In the genomic region with DNA sequence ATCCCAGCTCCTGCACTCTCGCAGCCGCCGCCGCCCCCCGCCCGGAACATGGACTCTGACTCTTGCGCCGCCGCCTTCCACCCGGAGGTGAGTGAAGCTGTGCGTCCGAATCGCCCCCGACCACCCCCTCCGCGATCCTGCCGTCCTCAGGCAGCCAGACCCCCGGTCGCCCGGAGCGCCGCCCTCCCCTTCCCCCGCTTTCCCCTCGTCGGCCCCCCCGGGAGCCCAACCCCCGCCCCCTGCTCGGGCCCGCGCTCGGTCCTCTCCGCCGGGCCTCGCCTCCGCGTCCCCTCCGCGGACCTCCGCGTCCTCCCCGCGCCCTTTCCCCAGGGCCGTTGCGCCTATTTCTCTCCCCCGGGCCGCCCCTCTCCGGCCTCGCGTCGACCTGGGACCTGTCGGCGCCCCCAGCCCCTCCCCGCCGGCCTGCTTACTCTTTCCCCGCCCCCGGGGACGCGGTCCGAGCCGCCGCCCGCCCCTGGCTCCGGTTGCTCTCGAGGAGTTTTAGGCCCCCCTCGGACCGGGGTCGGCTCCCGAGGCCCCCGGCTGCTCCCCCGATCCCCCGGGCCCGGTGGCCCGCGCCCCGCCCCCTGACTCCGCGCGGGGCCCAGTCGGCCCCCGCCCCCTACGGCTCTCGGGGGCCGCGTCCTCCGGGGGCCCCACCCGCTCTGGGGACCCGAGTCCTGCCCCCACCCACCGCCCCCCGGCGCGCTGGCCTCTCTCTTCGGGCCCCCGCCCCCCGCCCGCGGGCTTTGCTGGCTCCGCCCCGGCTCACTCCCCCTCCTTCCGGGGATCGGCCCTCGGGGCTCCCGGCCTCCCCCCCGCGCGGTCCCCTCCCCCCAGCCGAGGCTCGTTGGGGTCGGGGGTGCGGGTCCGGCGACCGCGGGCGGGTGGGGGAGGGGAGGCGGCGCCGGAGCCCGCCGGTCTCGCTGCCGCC, we compare ENCODE assay signal across 8 cellular contexts. TPM values are rescaled to one million over a fixed set of nuclear protein-coding genes. Genes with fewer than 3 reads are reported as not detected.
A peak's percentile ranks its signal among the peaks of the same experiment; 100 is the strongest.
DNase-seq lines count a peak whose midpoint lies in the region; ATAC-seq, FAIRE-seq and TF ChIP-seq lines count a peak whose summit lies in the region.

No MANE protein-coding gene starts in this region.

- no peaks in the 10 kb centered on the region for H3K9me1 ChIP-seq in K562 (ENCODE audit: control insufficient read depth, insufficient read depth, low read length)

- H3K27ac ChIP-seq in SU-DHL-6 (ENCODE audit: low read depth, low read length) (peak overlapping the region; percentile 65), K562 (ENCODE audit: extremely low read depth, low read depth, low read length) (peak overlapping the region; percentile 93), small intestine (ENCODE audit: low read depth in 1 of 2, low read length in 1 of 2) (peak overlapping the region; percentile 65 to 78)

- in situ Hi-C loops in K562 (cut with MboI), result no loop called here

- FAIRE-seq in K562 (lab: Jason Lieb, UNC), result no peak
- FAIRE-seq in small intestine (lab: Jason Lieb, UNC), result no peak

- H3K9ac ChIP-seq in SU-DHL-6 (ENCODE audit: low read length), result peak overlapping the region; percentile 99
- peak overlapping the region; percentile 79 to 97 for H3K9ac ChIP-seq in K562 (ENCODE audit: insufficient read depth in 1 of 2, low read depth in 2 of 2, low read length in 2 of 2)
- H3K9ac ChIP-seq in iPS-15b (ENCODE audit: low read depth, low read length), result no peak overlapping the region

- no peak for TF ChIP-seq EP300 in K562 (IDR thresholded peaks at IDR 0.05; ENCODE audit: low read length)

- POLR2A ChIA-PET in K562 (lab: Yijun Ruan, JAX), result interaction anchor here (0.6 to 1.2 kb wide), 6 partner anchors 9 to 53 kb away, joined by 3 to 10 read pairs (median 4); a partner anchor contains a TSS

- no peaks in the 10 kb centered on the region for H3K9me3 ChIP-seq in SU-DHL-6 (ENCODE audit: insufficient read depth, low read length)
- no peaks in the 10 kb centered on the region for H3K9me3 ChIP-seq in K562 (replicated peaks; ENCODE audit: control insufficient read depth, insufficient read depth, low read depth, low read length)
- no peaks in the 10 kb centered on the region for H3K9me3 ChIP-seq in iPS-15b (ENCODE audit: control insufficient read depth, insufficient read depth, low read length)
- no peaks in the 10 kb centered on the region for H3K9me3 ChIP-seq in small intestine (ENCODE audit: control insufficient read depth, low read depth)

- DNase-seq in NCI-H1417 (lab: John Stamatoyannopoulos, UW) (peak in 2 of 3 experiments; percentile 57 to 70), NCI-H1417 treated with DMSO at 0.1 percent for 48 hours (lab: John Stamatoyannopoulos, UW) (no peak), K562 (ENCODE audit: extremely low read depth in 1 of 4, low spot score in 3 of 4) (peak; percentile 91 to 97 (median 95)), small intestine (peak; percentile 26), HCEC 1CT (no peak)

- ATAC-seq in K562, result peak; percentile 18
- no peak for ATAC-seq in GM18520 (IDR thresholded peaks at IDR 0.05; ENCODE audit: unreplicated experiment)

- H3K4me1 ChIP-seq in K562 (replicated peaks in 1 of 2; ENCODE audit: control insufficient read depth in 2 of 2, insufficient read depth in 2 of 2, low read length in 2 of 2) (peaks cover 20 to 44% of the 10 kb centered on the region in 2 experiments), iPS-15b (ENCODE audit: control insufficient read depth, insufficient read depth, low read length) (no peaks in the 10 kb centered on the region), small intestine (ENCODE audit: control insufficient read depth in 2 of 2, insufficient read depth in 1 of 2, low read depth in 1 of 2, low read length in 1 of 2) (no peaks in the 10 kb centered on the region)

- H3K79me2 ChIP-seq in SU-DHL-6 (ENCODE audit: insufficient read depth, low read length), result peaks cover 30% of the 10 kb centered on the region
- peaks cover 71% of the 10 kb centered on the region for H3K79me2 ChIP-seq in K562 (ENCODE audit: control insufficient read depth, insufficient read depth, low read length)

- peak overlapping the region; percentile 55 for H3K4me2 ChIP-seq in SU-DHL-6 (ENCODE audit: low read depth, low read length, poor library complexity, severe bottlenecking)
- H3K4me2 ChIP-seq in K562 (ENCODE audit: insufficient read depth, low read length), result peak overlapping the region; percentile 83; the same call in 1 of the 2 replicates

- CTCF ChIA-PET in K562 (lab: Yijun Ruan, JAX; ENCODE audit: low intra/inter-chr PET ratio), result no interaction called here

- no peaks in the 10 kb centered on the region for H3K9me2 ChIP-seq in SU-DHL-6 (replicated peaks; ENCODE audit: insufficient read depth, low read length)

- 1% methylated on average over 28 of the region's 121 CpGs for WGBS in K562 (ENCODE audit: insufficient coverage, low coverage, missing lambda C conversion rate)
- WGBS in small intestine, 3 donors, result 0 to 2% (median 1%) methylated on average over 43 to 118 of the region's 121 CpGs

- TF ChIP-seq CTCF in SU-DHL-6 (IDR thresholded peaks at IDR 0.05; ENCODE audit: insufficient read depth, low read length, poor library complexity, severe bottlenecking), result no peak
- no peak for TF ChIP-seq CTCF in K562 (IDR thresholded peaks at IDR 0.05 in 2 of 3, conservative IDR thresholded peaks at IDR 0.05 in 1 of 3; ENCODE audit: insufficient read depth in 2 of 3, low read depth in 1 of 3, low read length in 3 of 3)

- TF ChIP-seq RAD21 in K562 (CRISPR knock-in tag; conservative IDR thresholded peaks at IDR 0.05 in 1 of 2, IDR thresholded peaks at IDR 0.05 in 1 of 2), result no peak

- H3K4me3 ChIP-seq in SU-DHL-6 (ENCODE audit: insufficient read depth, low read length, poor library complexity, severe bottlenecking) (peak overlapping the region; percentile 93), K562 (peak overlapping the region; percentile 97), iPS-15b (ENCODE audit: low read depth, low read length) (peak overlapping the region; percentile 64), small intestine (ENCODE audit: low read depth in 1 of 2, low read length in 2 of 2) (peak overlapping the region; percentile 99)

- H4K20me1 ChIP-seq in SU-DHL-6 (ENCODE audit: low read depth, low read length), result no peaks in the 10 kb centered on the region
- H4K20me1 ChIP-seq in K562 (replicated peaks; ENCODE audit: control insufficient read depth, insufficient read depth, low read length), result peaks cover 14% of the 10 kb centered on the region

- TF ChIP-seq POLR2A in K562 (conservative IDR thresholded peaks at IDR 0.05), result peak; percentile 34; the same call in 1 of the 2 replicates

- intact Hi-C loops in K562 (cut with micrococcal nuclease), result no loop called here

- H3K27me3 ChIP-seq in SU-DHL-6 (ENCODE audit: low read length) (no peaks in the 10 kb centered on the region), K562 (ENCODE audit: control insufficient read depth in 2 of 2, insufficient read depth in 2 of 2, low read length in 2 of 2) (no peaks in the 10 kb centered on the region), iPS-15b (ENCODE audit: control insufficient read depth, insufficient read depth, low read length) (no peaks in the 10 kb centered on the region), small intestine (ENCODE audit: control insufficient read depth in 2 of 2, insufficient read depth in 2 of 2, low read length in 2 of 2) (no peaks in the 10 kb centered on the region)

- peak overlapping the region; percentile 90 for H2AFZ ChIP-seq in SU-DHL-6 (ENCODE audit: low read depth, low read length, severe bottlenecking)
- peak overlapping the region; percentile 60; the same call in 1 of the 2 replicates for H2AFZ ChIP-seq in K562 (ENCODE audit: low read depth, low read length)

- no TSS peak for BruUV-seq in K562 (replicated peaks; lab: Mats Ljungman, UMichigan)

- 0 out of 2 replicates have a peak, but pooled peaks cover 6% of the 10 kb centered on the region for H3F3A ChIP-seq in SU-DHL-6 (ENCODE audit: insufficient read depth)

- H3K36me3 ChIP-seq in SU-DHL-6 (ENCODE audit: low read length), result no peaks in the 10 kb centered on the region
- peaks cover 31% of the 10 kb centered on the region; the same call in 2 of the 3 replicates for H3K36me3 ChIP-seq in K562 (ENCODE audit: control insufficient read depth, insufficient read depth, low read length)
- peaks cover 8% of the 10 kb centered on the region for H3K36me3 ChIP-seq in iPS-15b (ENCODE audit: control insufficient read depth, insufficient read depth, low read length)
- no peaks in the 10 kb centered on the region for H3K36me3 ChIP-seq in small intestine (ENCODE audit: control insufficient read depth in 2 of 2, insufficient read depth in 2 of 2, low read length in 2 of 2)

RNA-seq across cellular contexts. Expression of a gene that starts 0.8 kb away (rescaled TPM):
- 29.6 and 40.5 TPM in 2 replicates for total RNA-seq in K562 (2011; cell fraction: chromatin; rRNA removed; ENCODE audit: low replicate concordance)
- total RNA-seq in K562 (2011; cell fraction: nucleolus; rRNA removed), result 22.5 and 27.3 TPM in 2 replicates
- 22.7 and 26.4 TPM in 2 replicates for total RNA-seq in K562 (2011; cell fraction: nucleoplasm; rRNA removed)
- 12.6 and 13.8 TPM in 2 replicates for total RNA-seq in K562 (2014; rRNA removed)
- total RNA-seq in K562 (2014; rRNA removed; fragmentation: Illumina TruSeq; extraction: Trizol), result 11.7 and 12.6 TPM in 2 replicates
- 9.8 and 10.3 TPM in 2 replicates for total RNA-seq in K562 (2015; rRNA removed; fragmentation: Illumina TruSeq; extraction: Trizol)
- 30.2 and 36.1 TPM in 2 replicates for total RNA-seq in K562 (2021)
- 8.8 and 9.6 TPM in 2 replicates for polyA plus RNA-seq in K562 (2011; rRNA removed)
- polyA plus RNA-seq in K562 (2011; cell fraction: cytosol; rRNA removed), result 6.1 and 6.2 TPM in 2 replicates
- 20.7 and 23.9 TPM in 2 replicates for polyA plus RNA-seq in K562 (2011; cell fraction: nucleus; rRNA removed)
- 15.6 and 27.8 TPM in 2 replicates for polyA plus RNA-seq in K562 (2012)
- polyA plus RNA-seq in K562 (2014; fragmentation: Illumina TruSeq; extraction: Trizol), result 17.9 and 21.5 TPM in 2 replicates
- polyA plus RNA-seq in K562 (2014; fragmentation: Nextera tagmentation; extraction: Ambion mirVana), result 1 to 10 TPM; 1.8 TPM
- polyA plus RNA-seq in K562 (2014; rRNA removed), result 13.2 and 13.3 TPM in 2 replicates
- 7.5 and 7.7 TPM in 2 replicates for polyA minus RNA-seq in K562 (2011; rRNA and poly(A)+ RNA removed)
- polyA minus RNA-seq in K562 (2011; cell fraction: cytosol; rRNA and poly(A)+ RNA removed), result 7.8 and 9.4 TPM in 2 replicates
- 4.3 and 6.3 TPM in 2 replicates for polyA minus RNA-seq in K562 (2011; cell fraction: nucleus; rRNA and poly(A)+ RNA removed)
- polyA plus RNA-seq in small intestine, result 1 to 10 TPM; 4.0 to 5.0 (median 4.6) TPM

RNA-seq across cellular contexts. Expression of a gene that starts 10.4 kb away (rescaled TPM):
- total RNA-seq in K562 (2011; cell fraction: chromatin; rRNA removed; ENCODE audit: low replicate concordance), result 24.8 and 79.9 TPM in 2 replicates
- 69.4 and 79.1 TPM in 2 replicates for total RNA-seq in K562 (2011; cell fraction: nucleolus; rRNA removed)
- total RNA-seq in K562 (2011; cell fraction: nucleoplasm; rRNA removed), result 43.9 and 44.6 TPM in 2 replicates
- 31.2 and 37.6 TPM in 2 replicates for total RNA-seq in K562 (2014; rRNA removed)
- total RNA-seq in K562 (2014; rRNA removed; fragmentation: Illumina TruSeq; extraction: Trizol), result 7.4 and 9.5 TPM in 2 replicates
- 23.3 and 24.4 TPM in 2 replicates for total RNA-seq in K562 (2015; rRNA removed; fragmentation: Illumina TruSeq; extraction: Trizol)
- 18.2 and 22.1 TPM in 2 replicates for total RNA-seq in K562 (2021)
- polyA plus RNA-seq in K562 (2011; rRNA removed), result 12.7 and 18.9 TPM in 2 replicates
- 16.2 and 22.5 TPM in 2 replicates for polyA plus RNA-seq in K562 (2011; cell fraction: cytosol; rRNA removed)
- polyA plus RNA-seq in K562 (2011; cell fraction: nucleus; rRNA removed), result 26.7 and 33.4 TPM in 2 replicates
- 15.1 and 24.7 TPM in 2 replicates for polyA plus RNA-seq in K562 (2012)
- 20.0 and 23.0 TPM in 2 replicates for polyA plus RNA-seq in K562 (2014; fragmentation: Illumina TruSeq; extraction: Trizol)
- polyA plus RNA-seq in K562 (2014; fragmentation: Nextera tagmentation; extraction: Ambion mirVana), result 1 to 10 TPM; 1.9 to 7.0 TPM
- polyA plus RNA-seq in K562 (2014; rRNA removed), result 28.1 and 29.3 TPM in 2 replicates
- 9.4 and 10.5 TPM in 2 replicates for polyA minus RNA-seq in K562 (2011; rRNA and poly(A)+ RNA removed)
- 8.3 and 12.0 TPM in 2 replicates for polyA minus RNA-seq in K562 (2011; cell fraction: cytosol; rRNA and poly(A)+ RNA removed)
- 15.3 and 21.4 TPM in 2 replicates for polyA minus RNA-seq in K562 (2011; cell fraction: nucleus; rRNA and poly(A)+ RNA removed)
- polyA plus RNA-seq in small intestine, result 10 to 100 TPM; 14.3 to 35.1 (median 19.5) TPM

RNA-seq across cellular contexts. Expression of a gene that starts 11.6 kb away (rescaled TPM):
- 34.6 and 104 TPM in 2 replicates for total RNA-seq in K562 (2011; cell fraction: chromatin; rRNA removed; ENCODE audit: low replicate concordance)
- 89.4 and 101 TPM in 2 replicates for total RNA-seq in K562 (2011; cell fraction: nucleolus; rRNA removed)
- 53.5 and 55.7 TPM in 2 replicates for total RNA-seq in K562 (2011; cell fraction: nucleoplasm; rRNA removed)
- total RNA-seq in K562 (2014; rRNA removed), result 26.4 and 32.3 TPM in 2 replicates
- 10.0 and 12.6 TPM in 2 replicates for total RNA-seq in K562 (2014; rRNA removed; fragmentation: Illumina TruSeq; extraction: Trizol)
- total RNA-seq in K562 (2015; rRNA removed; fragmentation: Illumina TruSeq; extraction: Trizol), result 22.4 and 23.6 TPM in 2 replicates
- total RNA-seq in K562 (2021), result 39.6 and 42.1 TPM in 2 replicates
- polyA plus RNA-seq in K562 (2011; rRNA removed), result 11.0 and 14.9 TPM in 2 replicates
- polyA plus RNA-seq in K562 (2011; cell fraction: cytosol; rRNA removed), result 17.3 and 24.4 TPM in 2 replicates
- polyA plus RNA-seq in K562 (2011; cell fraction: nucleus; rRNA removed), result 28.7 and 48.0 TPM in 2 replicates
- 37.5 and 39.1 TPM in 2 replicates for polyA plus RNA-seq in K562 (2012)
- polyA plus RNA-seq in K562 (2014; fragmentation: Illumina TruSeq; extraction: Trizol), result 17.5 and 24.2 TPM in 2 replicates
- polyA plus RNA-seq in K562 (2014; fragmentation: Nextera tagmentation; extraction: Ambion mirVana), result 1 to 10 TPM; 2.1 to 2.2 TPM
- polyA plus RNA-seq in K562 (2014; rRNA removed), result 21.0 and 22.2 TPM in 2 replicates
- polyA minus RNA-seq in K562 (2011; rRNA and poly(A)+ RNA removed), result 14.0 and 18.0 TPM in 2 replicates
- polyA minus RNA-seq in K562 (2011; cell fraction: cytosol; rRNA and poly(A)+ RNA removed), result 21.5 and 32.0 TPM in 2 replicates
- polyA minus RNA-seq in K562 (2011; cell fraction: nucleus; rRNA and poly(A)+ RNA removed), result 22.6 and 27.8 TPM in 2 replicates
- polyA plus RNA-seq in small intestine, result 10 to 100 TPM in 1 of 3 donors, 1 to 10 TPM in 2; 3.1 to 10.5 (median 4.1) TPM

RNA-seq across cellular contexts. Expression of a gene that starts 34.5 kb away (rescaled TPM):
- total RNA-seq in K562 (2011; cell fraction: chromatin; rRNA removed; ENCODE audit: low replicate concordance), result 73.9 and 235 TPM in 2 replicates
- total RNA-seq in K562 (2011; cell fraction: nucleolus; rRNA removed), result 195 and 197 TPM in 2 replicates
- 94.0 and 120 TPM in 2 replicates for total RNA-seq in K562 (2011; cell fraction: nucleoplasm; rRNA removed)
- 42.4 and 52.4 TPM in 2 replicates for total RNA-seq in K562 (2014; rRNA removed)
- total RNA-seq in K562 (2014; rRNA removed; fragmentation: Illumina TruSeq; extraction: Trizol), result 17.2 and 19.8 TPM in 2 replicates
- total RNA-seq in K562 (2015; rRNA removed; fragmentation: Illumina TruSeq; extraction: Trizol), result 44.5 and 55.4 TPM in 2 replicates
- total RNA-seq in K562 (2021), result 52.9 and 55.3 TPM in 2 replicates
- 29.5 and 57.2 TPM in 2 replicates for polyA plus RNA-seq in K562 (2011; rRNA removed)
- polyA plus RNA-seq in K562 (2011; cell fraction: cytosol; rRNA removed), result 50.1 and 59.3 TPM in 2 replicates
- polyA plus RNA-seq in K562 (2011; cell fraction: nucleus; rRNA removed), result 124 and 137 TPM in 2 replicates
- 45.7 and 62.8 TPM in 2 replicates for polyA plus RNA-seq in K562 (2012)
- polyA plus RNA-seq in K562 (2014; fragmentation: Illumina TruSeq; extraction: Trizol), result 24.9 and 40.6 TPM in 2 replicates
- 1 to 10 TPM; 1.9 to 7.4 TPM for polyA plus RNA-seq in K562 (2014; fragmentation: Nextera tagmentation; extraction: Ambion mirVana)
- 50.9 and 66.9 TPM in 2 replicates for polyA plus RNA-seq in K562 (2014; rRNA removed)
- polyA minus RNA-seq in K562 (2011; rRNA and poly(A)+ RNA removed), result 28.0 and 28.3 TPM in 2 replicates
- 31.8 and 39.4 TPM in 2 replicates for polyA minus RNA-seq in K562 (2011; cell fraction: cytosol; rRNA and poly(A)+ RNA removed)
- polyA minus RNA-seq in K562 (2011; cell fraction: nucleus; rRNA and poly(A)+ RNA removed), result 52.8 and 74.0 TPM in 2 replicates
- 100 to 1,000 TPM in 2 of 3 donors, 10 to 100 TPM in 1; 19.9 to 164 (median 121) TPM for polyA plus RNA-seq in small intestine

RNA-seq across cellular contexts. Expression of a gene that starts 59.2 kb away (rescaled TPM):
- total RNA-seq in K562 (2011; cell fraction: chromatin; rRNA removed; ENCODE audit: low replicate concordance), result 0.28 and 0.44 TPM in 2 replicates
- 0.39 TPM in 1 of 2 replicates, not detected in the other for total RNA-seq in K562 (2011; cell fraction: nucleolus; rRNA removed)
- total RNA-seq in K562 (2011; cell fraction: nucleoplasm; rRNA removed), result 0.15 TPM in 1 of 2 replicates, not detected in the other
- total RNA-seq in K562 (2014; rRNA removed), result not detected in 2 replicates
- not detected in 2 replicates for total RNA-seq in K562 (2014; rRNA removed; fragmentation: Illumina TruSeq; extraction: Trizol)
- not detected in 2 replicates for total RNA-seq in K562 (2015; rRNA removed; fragmentation: Illumina TruSeq; extraction: Trizol)
- not detected in 2 replicates for total RNA-seq in K562 (2021)
- polyA plus RNA-seq in K562 (2011; rRNA removed), result 0.04 and 0.06 TPM in 2 replicates
- 0.01 and 0.04 TPM in 2 replicates for polyA plus RNA-seq in K562 (2011; cell fraction: cytosol; rRNA removed)
- 0.06 TPM in 1 of 2 replicates, not detected in the other for polyA plus RNA-seq in K562 (2011; cell fraction: nucleus; rRNA removed)
- polyA plus RNA-seq in K562 (2012), result 0.07 and 0.12 TPM in 2 replicates
- polyA plus RNA-seq in K562 (2014; fragmentation: Illumina TruSeq; extraction: Trizol), result not detected in 2 replicates
- polyA plus RNA-seq in K562 (2014; fragmentation: Nextera tagmentation; extraction: Ambion mirVana), result not detected
- polyA plus RNA-seq in K562 (2014; rRNA removed), result not detected in 2 replicates
- polyA minus RNA-seq in K562 (2011; rRNA and poly(A)+ RNA removed), result 0.11 TPM in 1 of 2 replicates, not detected in the other
- not detected in 2 replicates for polyA minus RNA-seq in K562 (2011; cell fraction: cytosol; rRNA and poly(A)+ RNA removed)
- polyA minus RNA-seq in K562 (2011; cell fraction: nucleus; rRNA and poly(A)+ RNA removed), result not detected in 2 replicates
- polyA plus RNA-seq in small intestine, result under 1 TPM in 2 of 3 donors, not detected in 1; 0.13 to 0.27 TPM

Comparison
In these comparisons a context has a peak if more than half of its experiments do, and no peak if none do; other contexts are left out.
1. DNase-seq: peak in NCI-H1417 (2 of 3), K562 (4 of 4) and small intestine (single experiment); none in NCI-H1417 treated with DMSO at 0.1 percent for 48 hours (single experiment) and HCEC 1CT (single experiment).
2. Peak in every context shown above with its lines, with median percentiles within 50 percentile points of each other: H3K27ac ChIP-seq and H3K4me3 ChIP-seq.